In the genomic region with DNA sequence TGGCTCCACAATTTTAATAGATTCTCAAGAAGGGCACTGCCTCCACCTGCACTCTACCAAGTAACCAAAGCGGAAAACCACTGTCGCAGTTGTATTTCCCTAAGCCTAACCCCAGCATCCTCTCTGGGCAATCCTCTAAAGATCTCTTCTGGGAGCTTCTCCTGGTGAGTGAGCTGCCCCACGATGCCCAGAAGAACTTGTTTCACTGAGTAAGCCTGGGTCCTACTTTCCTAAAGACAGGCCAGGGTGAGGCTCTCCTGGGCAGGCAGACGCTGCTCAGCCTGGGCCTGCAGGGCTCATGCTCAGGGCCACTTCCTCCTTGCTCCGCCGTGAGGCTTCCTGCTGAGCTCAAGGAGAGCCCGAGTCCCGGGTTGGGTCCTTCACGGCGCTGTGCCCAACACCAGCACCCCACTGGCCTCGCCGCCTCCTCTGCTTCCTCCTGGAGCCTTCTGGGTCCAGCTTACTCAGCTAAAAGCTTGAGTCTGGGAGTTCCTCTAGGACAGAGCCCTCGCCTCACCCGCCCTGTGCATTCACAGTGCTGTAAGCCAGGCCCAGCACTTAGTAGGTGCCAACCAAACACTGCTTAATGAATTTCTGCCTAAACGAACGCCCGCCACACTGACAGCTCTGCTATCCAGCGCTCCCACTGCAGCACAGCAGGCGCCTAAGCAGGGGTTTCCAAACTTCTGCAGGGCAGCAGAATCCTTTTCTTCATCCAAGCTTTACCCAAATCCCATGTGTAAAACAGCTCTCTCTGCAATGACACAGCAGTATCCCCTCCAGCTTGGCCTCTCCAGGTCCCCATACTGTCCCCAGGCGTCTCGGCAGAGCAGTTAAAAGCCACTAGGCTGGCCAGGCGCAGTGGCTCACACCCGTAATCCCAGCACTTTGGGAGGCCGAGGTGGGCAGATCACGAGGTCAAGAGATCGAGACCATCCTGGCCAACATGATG, we compare ENCODE assay signal across 8 cellular contexts. TPM values are rescaled to one million over a fixed set of nuclear protein-coding genes. Genes with fewer than 3 reads are reported as not detected.
DNase-seq lines count a peak whose midpoint lies in the region; ATAC-seq lines count a peak whose summit lies in the region.

No MANE protein-coding gene starts in this region.

- peaks cover 69% of the 10 kb centered on the region for H3K4me1 Mint-ChIP-seq in stimulated activated effector memory CD8-positive, alpha-beta T cell treated with anti-CD3 and anti-CD28 coated beads, Interleukin-12 subunit alpha, Interleukin-12 subunit beta, amount 100 ng/mL, for 72 hours

- H3K4me3 Mint-ChIP-seq in stimulated activated effector memory CD8-positive, alpha-beta T cell treated with anti-CD3 and anti-CD28 coated beads, Interleukin-12 subunit alpha, Interleukin-12 subunit beta, amount 100 ng/mL, for 72 hours = peak overlapping the region; percentile 76

- DNase-seq in CD1c-positive myeloid dendritic cell (ENCODE audit: extremely low spot score) = peak; percentile 94
- peak; percentile 81 for DNase-seq in Jurkat, Clone E6-1 (ENCODE audit: low read depth, low spot score)
- peak; percentile 25 for DNase-seq in activated T-cell treated with anti-CD3 and anti-CD28 coated beads for 48 hours (ENCODE audit: low read depth)
- peak in 28 of 51 donors; percentile 6 to 56 (median 32) for DNase-seq in hypothalamus (lab: John Stamatoyannopoulos, UW)
- DNase-seq in stimulated activated effector memory CD8-positive, alpha-beta T cell treated with anti-CD3 and anti-CD28 coated beads, Interleukin-12 subunit alpha, Interleukin-12 subunit beta, amount 100 ng/mL, for 72 hours (ENCODE audit: low spot score in 2 of 2) = peak; percentile 37 to 76
- DNase-seq in NCI-H345 (lab: John Stamatoyannopoulos, UW) = no peak
- DNase-seq in NCI-H1930 (lab: John Stamatoyannopoulos, UW) = no peak

- H3K4me3 ChIP-seq in Jurkat, Clone E6-1 (ENCODE audit: low read length) = peak overlapping the region; percentile 22

- peak overlapping the region; percentile 92 for H3K27ac Mint-ChIP-seq in stimulated activated effector memory CD8-positive, alpha-beta T cell treated with anti-CD3 and anti-CD28 coated beads, Interleukin-12 subunit alpha, Interleukin-12 subunit beta, amount 100 ng/mL, for 72 hours

- no peaks in the 10 kb centered on the region for H3K9me3 Mint-ChIP-seq in stimulated activated effector memory CD8-positive, alpha-beta T cell treated with anti-CD3 and anti-CD28 coated beads, Interleukin-12 subunit alpha, Interleukin-12 subunit beta, amount 100 ng/mL, for 72 hours

- H3K36me3 Mint-ChIP-seq in stimulated activated effector memory CD8-positive, alpha-beta T cell treated with anti-CD3 and anti-CD28 coated beads, Interleukin-12 subunit alpha, Interleukin-12 subunit beta, amount 100 ng/mL, for 72 hours = peaks cover 86% of the 10 kb centered on the region

- peak; percentile 63 for ATAC-seq in GM21381 (IDR thresholded peaks at IDR 0.05; ENCODE audit: unreplicated experiment)
- peak; percentile 91 for ATAC-seq in stimulated activated effector memory CD8-positive, alpha-beta T cell treated with anti-CD3 and anti-CD28 coated beads, Interleukin-12 subunit alpha, Interleukin-12 subunit beta, amount 100 ng/mL, for 72 hours

RNA-seq across cellular contexts. Expression of gene RAB35, which starts 5.7 kb away (rescaled TPM):
- 68.2 TPM for polyA plus RNA-seq in Jurkat, Clone E6-1 (2012; ENCODE audit: insufficient read depth, insufficient read length)

Comparison
In these comparisons a context has a peak if more than half of its experiments do, and no peak if none do; other contexts are left out.
1. DNase-seq: peak in CD1c-positive myeloid dendritic cell (single experiment), Jurkat, Clone E6-1 (single experiment), activated T-cell treated with anti-CD3 and anti-CD28 coated beads for 48 hours (single experiment), hypothalamus (28 of 51) and stimulated activated effector memory CD8-positive, alpha-beta T cell treated with anti-CD3 and anti-CD28 coated beads, Interleukin-12 subunit alpha, Interleukin-12 subunit beta, amount 100 ng/mL, for 72 hours (2 of 2); none in NCI-H345 (single experiment) and NCI-H1930 (0 of 2).